In the genomic region with DNA sequence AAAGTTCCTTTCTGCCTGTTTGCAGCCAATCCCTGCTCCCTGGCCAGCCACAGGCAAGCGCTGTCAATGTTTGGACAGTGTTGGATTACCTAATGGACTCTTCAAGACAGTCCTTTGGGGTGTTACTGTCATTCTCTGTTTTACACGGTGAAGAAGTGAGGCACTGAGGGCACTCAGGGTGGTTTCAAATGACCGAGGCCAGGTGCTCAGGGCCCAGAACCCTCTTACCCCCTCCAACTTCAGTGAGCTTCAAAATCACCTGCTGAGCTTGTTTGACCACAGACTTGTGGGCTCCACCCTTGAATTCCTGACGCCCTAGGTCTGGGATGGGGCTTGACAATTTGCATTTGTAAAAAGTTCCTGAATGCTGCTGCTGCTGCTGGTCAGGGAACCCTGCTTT, we compare ENCODE assay signal across 11 cellular contexts.
DNase-seq lines count a peak whose midpoint lies in the region; ATAC-seq and TF ChIP-seq lines count a peak whose summit lies in the region.
"Had no signal": no experiment of that assay in that cellular context is flagged by ENCODE, and none has a peak within 500 bp of the region (broad histone marks: within the 10 kb centered on the region; RNA-seq: fewer than 3 reads in every experiment).

No MANE protein-coding gene starts in this region.

- no peak for ATAC-seq in HG03469 (IDR thresholded peaks at IDR 0.05; ENCODE audit: unreplicated experiment)

- H3K9me3 ChIP-seq in spleen, result no peaks in the 10 kb centered on the region
- H3K9me3 ChIP-seq: thoracic aorta had no signal

- no peaks in the 10 kb centered on the region for H3K27me3 ChIP-seq in spleen (replicated peaks in 1 of 7)

- H3K27ac ChIP-seq in spleen, result peak overlapping the region in 7 of 8 donors; percentile 16 to 76 (median 66)
- H3K27ac ChIP-seq: parathyroid adenoma, thoracic aorta had no signal

- WGBS in spleen, 5 donors, result 67 to 80% (median 71%) methylated on average over 4 of the region's 4 CpGs

- peaks cover 0 to 40% (median 7%) of the 10 kb centered on the region in 6 donors for H3K4me1 ChIP-seq in spleen
- H3K4me1 ChIP-seq: parathyroid adenoma had no signal

- H3K4me3 ChIP-seq in epithelial cell of esophagus (ENCODE audit: low read length) (no peak overlapping the region), spleen (no peak overlapping the region)
- H3K4me3 ChIP-seq: thoracic aorta had no signal

- no peak for TF ChIP-seq POLR2A in spleen (IDR thresholded peaks at IDR 0.05)

- DNase-seq in NCI-H345 treated with DMSO at 0.1 percent for 48 hours (lab: John Stamatoyannopoulos, UW; ENCODE audit: unreplicated experiment) (peak; percentile 56), epithelial cell of esophagus (ENCODE audit: low read depth) (peak; percentile 20), spleen (no peak), mesenteric fat pad (ENCODE audit: low spot score) (no peak), HuH-7.5 (ENCODE audit: low spot score) (no peak)
- DNase-seq: activated CD4-positive, alpha-beta T cell treated with anti-CD3 and anti-CD28 coated beads, Interleukin-2, amount 10 ng/mL, durations not matched to agents 7 days and 5 days; GOT3 had no signal

- TF ChIP-seq EP300 in Ishikawa (IDR thresholded peaks at IDR 0.05; ENCODE audit: borderline replicate concordance), result peak; percentile 81

- no peak for TF ChIP-seq RAD21 in Ishikawa (IDR thresholded peaks at IDR 0.05; ENCODE audit: low read depth)

- H3K36me3 ChIP-seq in spleen, result no peaks in the 10 kb centered on the region
- H3K36me3 ChIP-seq: thoracic aorta had no signal

- no peak for TF ChIP-seq CTCF in epithelial cell of esophagus (IDR thresholded peaks at IDR 0.05; ENCODE audit: insufficient read depth, low read depth, low read length, missing control alignments)
- no peak for TF ChIP-seq CTCF in spleen (IDR thresholded peaks at IDR 0.05 in 8 of 11, conservative IDR thresholded peaks at IDR 0.05 in 3 of 11)

- intact Hi-C loops in spleen (cut with DNase I; ENCODE audit: low total_unique reads), result no loop called here

TF ChIP-seq in Ishikawa, 13 proteins besides CTCF, POLR2A, EP300 and RAD21:
- TF ChIP-seq TEAD4 (IDR thresholded peaks at IDR 0.05) (peak; percentile 85), ZBTB7A (IDR thresholded peaks at IDR 0.05; ENCODE audit: low read depth) (no peak), TAF1 (IDR thresholded peaks at IDR 0.05; ENCODE audit: low read depth) (no peak), NFIC (IDR thresholded peaks at IDR 0.05) (peak; percentile 46), EGR1 (IDR thresholded peaks at IDR 0.05) (no peak), TCF12 (IDR thresholded peaks at IDR 0.05; ENCODE audit: low read depth) (peak; percentile 89), YY1 (IDR thresholded peaks at IDR 0.05; ENCODE audit: low read depth) (no peak), CREB1 (IDR thresholded peaks at IDR 0.05; ENCODE audit: low read depth) (no peak), CEBPB (IDR thresholded peaks at IDR 0.05) (no peak), FOXM1 (IDR thresholded peaks at IDR 0.05; ENCODE audit: borderline replicate concordance, low read depth) (peak; percentile 64; the same call in 1 of the 2 replicates)
- TF ChIP-seq, protein P1, sequence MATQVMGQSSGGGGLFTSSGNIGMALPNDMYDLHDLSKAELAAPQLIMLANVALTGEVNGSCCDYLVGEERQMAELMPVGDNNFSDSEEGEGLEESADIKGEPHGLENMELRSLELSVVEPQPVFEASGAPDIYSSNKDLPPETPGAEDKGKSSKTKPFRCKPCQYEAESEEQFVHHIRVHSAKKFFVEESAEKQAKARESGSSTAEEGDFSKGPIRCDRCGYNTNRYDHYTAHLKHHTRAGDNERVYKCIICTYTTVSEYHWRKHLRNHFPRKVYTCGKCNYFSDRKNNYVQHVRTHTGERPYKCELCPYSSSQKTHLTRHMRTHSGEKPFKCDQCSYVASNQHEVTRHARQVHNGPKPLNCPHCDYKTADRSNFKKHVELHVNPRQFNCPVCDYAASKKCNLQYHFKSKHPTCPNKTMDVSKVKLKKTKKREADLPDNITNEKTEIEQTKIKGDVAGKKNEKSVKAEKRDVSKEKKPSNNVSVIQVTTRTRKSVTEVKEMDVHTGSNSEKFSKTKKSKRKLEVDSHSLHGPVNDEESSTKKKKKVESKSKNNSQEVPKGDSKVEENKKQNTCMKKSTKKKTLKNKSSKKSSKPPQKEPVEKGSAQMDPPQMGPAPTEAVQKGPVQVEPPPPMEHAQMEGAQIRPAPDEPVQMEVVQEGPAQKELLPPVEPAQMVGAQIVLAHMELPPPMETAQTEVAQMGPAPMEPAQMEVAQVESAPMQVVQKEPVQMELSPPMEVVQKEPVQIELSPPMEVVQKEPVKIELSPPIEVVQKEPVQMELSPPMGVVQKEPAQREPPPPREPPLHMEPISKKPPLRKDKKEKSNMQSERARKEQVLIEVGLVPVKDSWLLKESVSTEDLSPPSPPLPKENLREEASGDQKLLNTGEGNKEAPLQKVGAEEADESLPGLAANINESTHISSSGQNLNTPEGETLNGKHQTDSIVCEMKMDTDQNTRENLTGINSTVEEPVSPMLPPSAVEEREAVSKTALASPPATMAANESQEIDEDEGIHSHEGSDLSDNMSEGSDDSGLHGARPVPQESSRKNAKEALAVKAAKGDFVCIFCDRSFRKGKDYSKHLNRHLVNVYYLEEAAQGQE (IDR thresholded peaks at IDR 0.05; ENCODE audit: low read depth), result no peak
- TF ChIP-seq, protein P2, sequence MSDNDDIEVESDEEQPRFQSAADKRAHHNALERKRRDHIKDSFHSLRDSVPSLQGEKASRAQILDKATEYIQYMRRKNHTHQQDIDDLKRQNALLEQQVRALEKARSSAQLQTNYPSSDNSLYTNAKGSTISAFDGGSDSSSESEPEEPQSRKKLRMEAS (IDR thresholded peaks at IDR 0.05), result peak; percentile 80
- TF ChIP-seq, protein P3, sequence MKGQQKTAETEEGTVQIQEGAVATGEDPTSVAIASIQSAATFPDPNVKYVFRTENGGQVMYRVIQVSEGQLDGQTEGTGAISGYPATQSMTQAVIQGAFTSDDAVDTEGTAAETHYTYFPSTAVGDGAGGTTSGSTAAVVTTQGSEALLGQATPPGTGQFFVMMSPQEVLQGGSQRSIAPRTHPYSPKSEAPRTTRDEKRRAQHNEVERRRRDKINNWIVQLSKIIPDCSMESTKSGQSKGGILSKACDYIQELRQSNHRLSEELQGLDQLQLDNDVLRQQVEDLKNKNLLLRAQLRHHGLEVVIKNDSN (IDR thresholded peaks at IDR 0.05), result 0 out of 2 replicates have a peak, but pooled peaks have one; percentile 18

Comparison
In these comparisons a context has a peak if more than half of its experiments do, and no peak if none do; other contexts are left out.
1. DNase-seq: peak in NCI-H345 treated with DMSO at 0.1 percent for 48 hours (single experiment) and epithelial cell of esophagus (single experiment); none in spleen (single experiment), mesenteric fat pad (single experiment) and HuH-7.5 (single experiment).